Comparison of ENCODE assay signal across 32 cellular contexts in the genomic region with DNA sequence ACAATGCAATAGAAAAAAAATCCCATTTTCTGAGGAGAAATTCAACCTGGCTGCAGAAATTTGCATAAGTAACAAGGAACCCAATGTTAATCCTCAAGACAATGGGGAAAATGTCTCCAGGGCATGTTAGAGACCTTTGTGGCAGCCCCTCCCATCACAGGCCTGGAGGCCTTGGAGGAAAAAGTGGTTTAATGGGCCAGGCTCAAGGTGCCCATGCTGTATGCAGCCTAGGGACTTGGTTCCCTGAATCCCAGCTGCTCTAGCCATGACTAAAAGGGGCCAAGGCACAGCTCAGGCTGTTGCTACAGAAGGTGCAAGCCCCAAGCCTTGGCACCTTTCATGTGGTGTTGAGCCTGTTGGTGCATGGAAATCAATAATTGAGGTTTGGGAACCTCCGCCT.
DNase-seq lines count a peak whose midpoint lies in the region; ATAC-seq, FAIRE-seq and TF ChIP-seq lines count a peak whose summit lies in the region.
"Had no signal": no experiment of that assay in that cellular context is flagged by ENCODE, and none has a peak within 500 bp of the region (broad histone marks: within the 10 kb centered on the region; RNA-seq: fewer than 3 reads in every experiment).

No MANE protein-coding gene starts in this region.

- H3K27ac ChIP-seq in A549 (no peak overlapping the region), HEK293 (ENCODE audit: extremely low read depth, low read depth, low read length) (no peak overlapping the region)
- H3K27ac ChIP-seq: 22Rv1; BLaER1; BLaER1 treated with 17β-estradiol and CSF1 and Interleukin-3, amounts not matched to agents 10 nM and 100 nM; C4-2B had no signal

- H3K4me1 Mint-ChIP-seq in activated naive CD8-positive, alpha-beta T cell treated with anti-CD3 and anti-CD28 coated beads for 36 hours, result no peaks in the 10 kb centered on the region
- H3K4me1 Mint-ChIP-seq: B cell; CD14-positive monocyte; CD4-positive, alpha-beta memory T cell; CD4-positive, CD25-positive, alpha-beta regulatory T cell; CD8-positive, alpha-beta memory T cell had no signal

- DNase-seq in A549 (ENCODE audit: low read depth in 1 of 2, low spot score in 1 of 2) (no peak), DMS53 treated with DMSO at 0.1 percent for 48 hours (lab: John Stamatoyannopoulos, UW; ENCODE audit: unreplicated experiment) (no peak)
- no peak for DNase-seq in activated naive CD8-positive, alpha-beta T cell treated with anti-CD3 and anti-CD28 coated beads for 36 hours
- DNase-seq: 8988T; ACHN; AML-193; BE2C; C1 segment of cervical spinal cord; Caco-2; Calu3; CD4-positive, alpha-beta memory T cell; CD4-positive, alpha-beta T cell; CD4-positive, CD25-positive, alpha-beta regulatory T cell; CD8-positive, alpha-beta memory T cell; CD8-positive, alpha-beta T cell; COR-L47; DMS 273 treated with DMSO at 0.1 percent for 48 hours; DMS153; DMS53; DMS79; DMS79 treated with DMSO at 0.1 percent for 48 hours; DND-41; EL had no signal

- no peaks in the 10 kb centered on the region for H3K9me3 Mint-ChIP-seq in activated naive CD8-positive, alpha-beta T cell treated with anti-CD3 and anti-CD28 coated beads for 36 hours
- H3K9me3 Mint-ChIP-seq: CD4-positive, alpha-beta memory T cell; CD8-positive, alpha-beta memory T cell; CD8-positive, alpha-beta T cell had no signal

- CTCF ChIA-PET in A549 (lab: Yijun Ruan, JAX) (interaction anchor here (1.3 kb wide), 1 partner anchor 15 kb away, joined by 4 read pairs; no protein-coding TSS in a partner anchor), HEK293 (lab: Yijun Ruan, JAX) (interaction anchor here (1.0 kb wide), 1 partner anchor 293 kb away, joined by 3 read pairs; no protein-coding TSS in a partner anchor)

- no peaks in the 10 kb centered on the region for H3K36me3 Mint-ChIP-seq in activated naive CD8-positive, alpha-beta T cell treated with anti-CD3 and anti-CD28 coated beads for 36 hours
- H3K36me3 Mint-ChIP-seq: CD4-positive, alpha-beta memory T cell; CD4-positive, CD25-positive, alpha-beta regulatory T cell; CD8-positive, alpha-beta memory T cell; CD8-positive, alpha-beta T cell had no signal

- no peak overlapping the region for H3K27ac Mint-ChIP-seq in activated naive CD8-positive, alpha-beta T cell treated with anti-CD3 and anti-CD28 coated beads for 36 hours
- H3K27ac Mint-ChIP-seq: B cell; CD4-positive, alpha-beta memory T cell; CD4-positive, alpha-beta T cell; CD4-positive, CD25-positive, alpha-beta regulatory T cell; CD8-positive, alpha-beta T cell had no signal

- POLR2A ChIA-PET in A549 (lab: Yijun Ruan, JAX) (no interaction called here), HEK293 (lab: Yijun Ruan, JAX) (no interaction called here)

- ATAC-seq in A549, result 0 out of 6 replicates have a peak, but pooled peaks of 1 of the 2 experiments have one; percentile 0
- ATAC-seq: CD8-positive, alpha-beta T cell had no signal

- H3K4me3 ChIP-seq in A549 (no peak overlapping the region), HEK293 (ENCODE audit: low read depth, low read length) (no peak overlapping the region)
- H3K4me3 ChIP-seq: BLaER1; BLaER1 treated with 17β-estradiol and CSF1 and Interleukin-3, amounts not matched to agents 10 nM and 100 nM had no signal

- TF ChIP-seq RAD21 in A549 (conservative IDR thresholded peaks at IDR 0.05 in 1 of 2, IDR thresholded peaks at IDR 0.05 in 1 of 2), result no peak

- no peak overlapping the region for H3K4me3 Mint-ChIP-seq in activated naive CD8-positive, alpha-beta T cell treated with anti-CD3 and anti-CD28 coated beads for 36 hours
- H3K4me3 Mint-ChIP-seq: B cell; CD14-positive monocyte; CD4-positive, alpha-beta memory T cell; CD4-positive, alpha-beta T cell; CD4-positive, CD25-positive, alpha-beta regulatory T cell; CD8-positive, alpha-beta memory T cell; CD8-positive, alpha-beta T cell had no signal

- no peak for TF ChIP-seq POLR2A in A549 (IDR thresholded peaks at IDR 0.05; ENCODE audit: low read length)

- no peak for TF ChIP-seq EP300 in A549 (IDR thresholded peaks at IDR 0.05)

- H3K36me3 ChIP-seq in HEK293 (ENCODE audit: control insufficient read depth in 2 of 2, insufficient read depth in 1 of 2, low read length in 2 of 2), result no peaks in the 10 kb centered on the region
- H3K36me3 ChIP-seq: BE2C; BLaER1; BLaER1 treated with 17β-estradiol and CSF1 and Interleukin-3, amounts not matched to agents 10 nM and 100 nM had no signal

- H3K4me1 ChIP-seq in A549, result peaks cover 17% of the 10 kb centered on the region; the same call in 2 of the 3 replicates
- H3K4me1 ChIP-seq in HEK293 (ENCODE audit: control insufficient read depth, insufficient read depth, low read length), result no peaks in the 10 kb centered on the region
- H3K4me1 ChIP-seq: BE2C; BLaER1; BLaER1 treated with 17β-estradiol and CSF1 and Interleukin-3, amounts not matched to agents 10 nM and 100 nM; Caco-2 had no signal

- H3K4me2 ChIP-seq in A549, result no peak overlapping the region
- H3K4me2 ChIP-seq: BLaER1; BLaER1 treated with 17β-estradiol and CSF1 and Interleukin-3, amounts not matched to agents 10 nM and 100 nM had no signal

- H3K27me3 Mint-ChIP-seq in activated naive CD8-positive, alpha-beta T cell treated with anti-CD3 and anti-CD28 coated beads for 36 hours, result peaks cover 3% of the 10 kb centered on the region
- H3K27me3 Mint-ChIP-seq: B cell; CD4-positive, CD25-positive, alpha-beta regulatory T cell; CD8-positive, alpha-beta memory T cell had no signal

- H3K9me3 ChIP-seq in A549 (peaks cover 2% of the 10 kb centered on the region; the same call in 1 of the 3 replicates), HEK293 (ENCODE audit: control insufficient read depth, insufficient read depth, low read depth, low read length) (no peaks in the 10 kb centered on the region)
- H3K9me3 ChIP-seq: BE2C, Caco-2 had no signal

- TF ChIP-seq CTCF in A549 (IDR thresholded peaks at IDR 0.05) (no peak), HEK293 (tag by site-specific recombination; IDR thresholded peaks at IDR 0.05) (no peak)

- FAIRE-seq in A549 (lab: Jason Lieb, UNC), result no peak
- FAIRE-seq: A204.1, D721Med had no signal

- WGBS in A549 (ENCODE audit: missing lambda C conversion rate), result 100% methylated on average over 1 of the region's 1 CpG

TF ChIP-seq in A549, 52 proteins besides CTCF, POLR2A, EP300 and RAD21:
- no peak for TF ChIP-seq KDM5A (IDR thresholded peaks at IDR 0.05)
- no peak for TF ChIP-seq GATA3 (IDR thresholded peaks at IDR 0.05; ENCODE audit: borderline replicate concordance)
- no peak for TF ChIP-seq CBX2 (IDR thresholded peaks at IDR 0.05; ENCODE audit: borderline replicate concordance, low read depth)
- no peak for TF ChIP-seq HES2 (IDR thresholded peaks at IDR 0.05)
- TF ChIP-seq E2F6 (IDR thresholded peaks at IDR 0.05; ENCODE audit: borderline replicate concordance, low read depth), result no peak
- no peak for TF ChIP-seq CEBPB (IDR thresholded peaks at IDR 0.05)
- peak; percentile 53 for TF ChIP-seq ZFP36 (IDR thresholded peaks at IDR 0.05; ENCODE audit: borderline replicate concordance, partially characterized antibody)

TF ChIP-seq in HEK293, 187 proteins besides CTCF, POLR2A, EP300 and RAD21:
- TF ChIP-seq ZNF571 (tag by site-specific recombination; IDR thresholded peaks at IDR 0.05) (no peak), ZNF585B (tag by site-specific recombination; IDR thresholded peaks at IDR 0.05) (peak; percentile 66)
TF ChIP-seq in HEK293: peak in this region for 1.
